Comparison of ENCODE assay signal across 25 cellular contexts in the genomic region with DNA sequence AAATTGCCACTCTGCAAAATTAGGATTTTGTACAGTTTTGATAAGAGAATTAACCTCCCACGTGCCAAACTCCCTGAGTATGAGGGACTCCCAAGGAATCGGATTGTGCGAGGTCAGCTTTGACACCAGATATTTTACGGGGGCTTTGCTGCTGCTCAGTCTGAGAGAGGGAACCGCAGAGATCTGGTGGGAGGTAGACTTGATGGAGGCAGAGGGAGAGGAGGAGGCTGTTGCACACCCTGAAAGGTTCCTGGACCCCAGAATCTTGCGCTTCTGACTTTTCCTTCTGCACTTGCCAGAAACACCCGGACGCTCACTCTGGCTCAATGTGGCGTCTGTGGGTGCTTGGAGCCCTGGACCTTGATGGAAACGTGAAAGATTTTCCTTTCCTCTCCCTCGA.
"Had no signal": no experiment of that assay in that cellular context is flagged by ENCODE, and none has a peak within 500 bp of the region (broad histone marks: within the 10 kb centered on the region; RNA-seq: fewer than 3 reads in every experiment).

No MANE protein-coding gene starts in this region.

- H3K27ac ChIP-seq: epithelial cell of prostate, gastrocnemius medialis, left lung, lower lobe of right lung, right lobe of liver, skin epidermis, stomach, suprapubic skin, tibial artery had no signal

- H3K4me3 ChIP-seq: gastrocnemius medialis, left lung, lower lobe of right lung, right lobe of liver, skin epidermis, stomach, suprapubic skin, tibial artery had no signal

- ATAC-seq: activated CD8-positive, alpha-beta T cell treated with anti-CD3 and anti-CD28 coated beads for 36 hours; activated naive CD4-positive, alpha-beta T cell treated with anti-CD3 and anti-CD28 coated beads, Interleukin-2, amount 50 U/mL, for 72 hours; activated T-cell treated with anti-CD3 and anti-CD28 coated beads, Interleukin-2, amount 50 U/mL, for 72 hours; gastrocnemius medialis; left lung; lower lobe of right lung; naive thymus-derived CD8-positive, alpha-beta T cell; right lobe of liver; stimulated activated memory B cell treated with anti-CD40 and anti-IgM and Interleukin-4, amounts not matched to agents 10 μg/mL and 1 μg/mL and 100 μg/mL, for 72 hours; T-helper 17 cell had no signal

- H3K36me3 Mint-ChIP-seq: activated naive CD4-positive, alpha-beta T cell treated with anti-CD3 and anti-CD28 coated beads, Interleukin-2, amount 50 U/mL, for 72 hours; naive thymus-derived CD8-positive, alpha-beta T cell; stimulated activated memory B cell treated with anti-CD40 and anti-IgM and Interleukin-4, amounts not matched to agents 10 μg/mL and 1 μg/mL and 100 μg/mL, for 72 hours had no signal

- H3K9me3 ChIP-seq: gastrocnemius medialis, left lung, lower lobe of right lung, right lobe of liver, stomach, suprapubic skin, tibial artery had no signal

- H3K27ac Mint-ChIP-seq: activated B cell treated with CpG ODN at 0.5 μM for 24 hours; activated CD8-positive, alpha-beta T cell treated with anti-CD3 and anti-CD28 coated beads for 36 hours; activated naive CD4-positive, alpha-beta T cell treated with anti-CD3 and anti-CD28 coated beads, Interleukin-2, amount 50 U/mL, for 72 hours; activated T-cell treated with anti-CD3 and anti-CD28 coated beads, Interleukin-2, amount 50 U/mL, for 72 hours; naive thymus-derived CD8-positive, alpha-beta T cell; stimulated activated memory B cell treated with anti-CD40 and anti-IgM and Interleukin-4, amounts not matched to agents 10 μg/mL and 1 μg/mL and 100 μg/mL, for 72 hours; T-helper 17 cell had no signal

- DNase-seq: activated B cell treated with CpG ODN at 0.5 μM for 24 hours; activated CD4-positive, alpha-beta T cell treated with anti-CD3 and anti-CD28 coated beads, Interleukin-2, amount 50 U/mL, for 1 hour; activated CD8-positive, alpha-beta T cell treated with anti-CD3 and anti-CD28 coated beads for 36 hours; activated naive CD4-positive, alpha-beta T cell; activated T-cell treated with anti-CD3 and anti-CD28 coated beads for 4 hours; activated T-cell treated with anti-CD3 and anti-CD28 coated beads, Interleukin-2, amount 50 U/mL, for 72 hours; dermis blood vessel endothelial cell; effector CD8-positive, alpha-beta T cell; gastrocnemius medialis; hippocampal formation; left lung; lower lobe of right lung; mesenchymal stem cell; naive thymus-derived CD8-positive, alpha-beta T cell; right lobe of liver; stimulated activated CD4-positive, alpha-beta T cell treated with anti-CD3 and anti-CD28 coated beads, Interleukin-4, amount 100 ng/mL, for 4 hours; stimulated activated CD8-positive, alpha-beta memory T cell treated with anti-CD3 and anti-CD28 coated beads, Interleukin-4, amount 100 ng/mL, for 48 hours; stomach; T-helper 17 cell; tibial artery had no signal

- H3K27me3 ChIP-seq: right lobe of liver, suprapubic skin had no signal

- H3K4me3 Mint-ChIP-seq: activated B cell treated with CpG ODN at 0.5 μM for 24 hours; activated CD8-positive, alpha-beta T cell treated with anti-CD3 and anti-CD28 coated beads for 36 hours; activated T-cell treated with anti-CD3 and anti-CD28 coated beads, Interleukin-2, amount 50 U/mL, for 72 hours; naive thymus-derived CD8-positive, alpha-beta T cell; stimulated activated memory B cell treated with anti-CD40 and anti-IgM and Interleukin-4, amounts not matched to agents 10 μg/mL and 1 μg/mL and 100 μg/mL, for 72 hours; T-helper 17 cell had no signal

- H3K9me3 Mint-ChIP-seq: activated B cell treated with CpG ODN at 0.5 μM for 24 hours; activated CD8-positive, alpha-beta T cell treated with anti-CD3 and anti-CD28 coated beads for 36 hours; activated naive CD4-positive, alpha-beta T cell treated with anti-CD3 and anti-CD28 coated beads, Interleukin-2, amount 50 U/mL, for 72 hours; activated T-cell treated with anti-CD3 and anti-CD28 coated beads, Interleukin-2, amount 50 U/mL, for 72 hours; naive thymus-derived CD8-positive, alpha-beta T cell; stimulated activated memory B cell treated with anti-CD40 and anti-IgM and Interleukin-4, amounts not matched to agents 10 μg/mL and 1 μg/mL and 100 μg/mL, for 72 hours had no signal

- H3K36me3 ChIP-seq: gastrocnemius medialis, left lung, lower lobe of right lung, right lobe of liver, stomach, suprapubic skin, tibial artery had no signal

- H3K4me1 ChIP-seq: left lung, right lobe of liver, stomach, suprapubic skin, tibial artery had no signal
